In the genomic region with DNA sequence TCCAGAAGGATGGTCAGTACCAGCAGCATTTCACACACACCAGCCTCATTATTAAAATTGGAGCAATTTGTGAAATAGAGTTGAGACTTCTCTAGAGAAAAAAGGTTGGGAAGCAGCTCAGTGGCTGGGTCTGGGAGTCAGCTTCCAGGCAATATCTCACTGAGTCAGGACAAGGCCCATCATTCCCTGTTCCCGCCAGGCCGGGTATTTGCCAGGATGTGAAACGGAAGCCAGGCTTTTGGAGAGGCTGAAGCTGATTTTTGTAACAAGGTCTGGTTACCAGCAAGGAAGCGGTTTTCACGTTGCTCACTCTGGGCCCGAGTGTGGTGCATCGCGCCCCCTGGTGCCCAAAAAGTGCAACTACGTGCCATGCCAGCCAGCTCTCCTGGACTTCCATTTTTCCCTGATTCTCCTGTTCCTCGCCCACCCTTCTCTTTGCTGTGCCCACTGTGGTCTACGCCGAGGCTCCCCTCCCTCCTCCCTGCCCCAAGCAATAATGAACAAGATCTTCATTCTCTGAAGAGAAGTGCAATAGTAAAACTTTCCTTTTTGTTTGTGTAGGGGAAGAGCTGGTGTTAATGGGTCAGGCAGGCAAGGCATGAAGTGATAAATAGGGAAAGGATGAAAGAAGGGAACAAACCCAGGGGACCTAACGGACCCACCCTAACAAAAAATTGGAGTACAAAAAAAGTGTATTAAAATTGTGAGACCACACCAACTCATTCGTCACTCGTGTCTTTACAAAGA, we compare ENCODE assay signal across 8 cellular contexts.
DNase-seq lines count a peak whose midpoint lies in the region; ATAC-seq and TF ChIP-seq lines count a peak whose summit lies in the region.

No MANE protein-coding gene starts in this region.

- H3K79me2 ChIP-seq in OCI-LY1 (ENCODE audit: insufficient read depth, low read length): no peaks in the 10 kb centered on the region

- peaks cover 8% of the 10 kb centered on the region for H3K4me1 ChIP-seq in OCI-LY1 (ENCODE audit: insufficient read depth, low read length, severe bottlenecking)

- peak; percentile 96 for TF ChIP-seq CTCF in OCI-LY1 (IDR thresholded peaks at IDR 0.05; ENCODE audit: low read length)
- peak; percentile 95 for TF ChIP-seq CTCF in epithelial cell of proximal tubule (conservative IDR thresholded peaks at IDR 0.05; ENCODE audit: low read depth, low read length)

- no peak overlapping the region for H3K9ac ChIP-seq in OCI-LY1 (ENCODE audit: low read length)

- H3K9me2 ChIP-seq in OCI-LY1 (ENCODE audit: low read depth, low read length): no peaks in the 10 kb centered on the region

- H3F3A ChIP-seq in OCI-LY1 (ENCODE audit: insufficient read depth, low read length): no peaks in the 10 kb centered on the region

- ATAC-seq in GM19035 (IDR thresholded peaks at IDR 0.05; ENCODE audit: unreplicated experiment): peak; percentile 67

- no peak overlapping the region for H3K4me3 ChIP-seq in OCI-LY1 (ENCODE audit: low read depth, low read length, poor library complexity, severe bottlenecking)
- H3K4me3 ChIP-seq in epithelial cell of proximal tubule (ENCODE audit: low read depth, low read length): no peak overlapping the region

- H3K27me3 ChIP-seq in OCI-LY1 (ENCODE audit: insufficient read depth, low read length): no peaks in the 10 kb centered on the region

- DNase-seq in AG08396 (ENCODE audit: low spot score): peak; percentile 82
- peak in 60 of 76 experiments; percentile 12 to 82 (median 50) for DNase-seq in HUDEP-2 (lab: John Stamatoyannopoulos, UW; ENCODE audit: unreplicated experiment in 76 of 76)
- DNase-seq in activated T-cell treated with anti-CD3 and anti-CD28 coated beads for 1 hour (ENCODE audit: low read depth): peak; percentile 56
- peak; percentile 29 for DNase-seq in epithelial cell of proximal tubule (ENCODE audit: low read depth)
- DNase-seq in myocyte (ENCODE audit: low read depth): peak; percentile 83
- DNase-seq in stimulated activated CD8-positive, alpha-beta memory T cell treated with anti-CD3 and anti-CD28 coated beads, Interleukin-4, amount 100 ng/mL, for 48 hours: peak; percentile 86

- H3K36me3 ChIP-seq in OCI-LY1 (ENCODE audit: insufficient read depth, low read length): no peaks in the 10 kb centered on the region

- H3K27ac ChIP-seq in OCI-LY1 (ENCODE audit: low read depth, low read length, poor library complexity, severe bottlenecking): no peak overlapping the region

- no peaks in the 10 kb centered on the region for H4K20me1 ChIP-seq in OCI-LY1 (ENCODE audit: insufficient read depth, low read length)

- H3K9me3 ChIP-seq in OCI-LY1 (ENCODE audit: low read length): no peaks in the 10 kb centered on the region

- no peak overlapping the region for H3K4me2 ChIP-seq in OCI-LY1 (ENCODE audit: low read length)

- no peak overlapping the region for H2AFZ ChIP-seq in OCI-LY1 (ENCODE audit: low read length)

Comparison
In these comparisons a context has a peak if more than half of its experiments do, and no peak if none do; other contexts are left out.
1. DNase-seq: peak in every context shown above with its lines; median percentile 86 in stimulated activated CD8-positive, alpha-beta memory T cell treated with anti-CD3 and anti-CD28 coated beads, Interleukin-4, amount 100 ng/mL, for 48 hours; 83 in myocyte; 82 in AG08396; 56 in activated T-cell treated with anti-CD3 and anti-CD28 coated beads for 1 hour; 50 in HUDEP-2; 29 in epithelial cell of proximal tubule.